29 cellular contexts compared by ENCODE assay signal in genomic region chr2:85922210-85922609, GRCh38. TPM values are rescaled to one million over a fixed set of nuclear protein-coding genes. Genes with fewer than 3 reads are reported as not detected.
DNase-seq lines count a peak whose midpoint lies in the region; ATAC-seq, FAIRE-seq and TF ChIP-seq lines count a peak whose summit lies in the region.
"Had no signal": no experiment of that assay in that cellular context is flagged by ENCODE, and none has a peak within 500 bp of the region (broad histone marks: within the 10 kb centered on the region; RNA-seq: fewer than 3 reads in every experiment).

No MANE protein-coding gene starts in this region.

- intact Hi-C loops in posterior cingulate gyrus (cut with DNase I) = no loop called here

- ATAC-seq in HG03432 (IDR thresholded peaks at IDR 0.05; ENCODE audit: unreplicated experiment) = no peak
- ATAC-seq: activated CD8-positive, alpha-beta memory T cell treated with anti-CD3 and anti-CD28 coated beads, Interleukin-2, amount 10 ng/mL, durations not matched to agents 7 days and 5 days; heart right ventricle; left cardiac atrium; stimulated activated naive CD8-positive, alpha-beta T cell treated with anti-CD3 and anti-CD28 coated beads, Interleukin-15, amount 100 ng/mL, for 72 hours; WTC11 had no signal

- TF ChIP-seq CTCF in C4-2B (conservative IDR thresholded peaks at IDR 0.05) (no peak), VCaP (conservative IDR thresholded peaks at IDR 0.05) (no peak), fibroblast of villous mesenchyme (IDR thresholded peaks at IDR 0.05; ENCODE audit: insufficient read depth, low read depth, low read length) (no peak)

- no peak for FAIRE-seq in H54 (lab: Jason Lieb, UNC)
- FAIRE-seq: GM18507 had no signal

- H3K27ac ChIP-seq in C4-2B (peak overlapping the region; percentile 79), VCaP (peak overlapping the region; percentile 69), substantia nigra (ENCODE audit: low read depth, low read length, poor library complexity, severe bottlenecking) (peak overlapping the region; percentile 96)
- H3K27ac ChIP-seq: BLaER1 treated with 17β-estradiol and CSF1 and Interleukin-3, amounts not matched to agents 10 nM and 100 nM; epithelial cell of prostate; neutrophil had no signal

- H3K4me3 ChIP-seq in fibroblast of villous mesenchyme (ENCODE audit: low read depth, low read length) = no peak overlapping the region
- H3K4me3 ChIP-seq: BLaER1 treated with 17β-estradiol and CSF1 and Interleukin-3, amounts not matched to agents 10 nM and 100 nM; heart right ventricle had no signal

- no peak for TF ChIP-seq POLR2A in H54 (IDR thresholded peaks at IDR 0.05; ENCODE audit: low read depth, low read length)

- DNase-seq in fibroblast of villous mesenchyme (ENCODE audit: low read depth) (peak; percentile 89), substantia nigra (lab: John Stamatoyannopoulos, UW) (no peak), nucleus accumbens (lab: John Stamatoyannopoulos, UW) (no peak), H54 (ENCODE audit: insufficient read length, low spot score) (no peak), posterior cingulate gyrus (no peak)
- DNase-seq: ACHN; activated CD4-positive, alpha-beta T cell treated with anti-CD3 and anti-CD28 coated beads, Interleukin-2, amount 10 ng/mL, durations not matched to agents 7 days and 5 days; activated CD8-positive, alpha-beta memory T cell treated with anti-CD3 and anti-CD28 coated beads, Interleukin-2, amount 10 ng/mL, durations not matched to agents 7 days and 5 days; activated naive CD4-positive, alpha-beta T cell; activated T-cell treated with anti-CD3 and anti-CD28 coated beads, Interleukin-2, amount 50 U/mL, for 48 hours; COR-L47; DMS79 treated with DMSO at 0.1 percent for 48 hours; effector CD4-positive, alpha-beta T cell; foreskin melanocyte; heart right ventricle; left cardiac atrium; NCI-H1092 treated with DMSO at 0.1 percent for 48 hours; NCI-H1930; NCI-H526 treated with DMSO at 0.1 percent for 48 hours; SIG-M5; stimulated activated naive CD8-positive, alpha-beta T cell treated with anti-CD3 and anti-CD28 coated beads, Interleukin-15, amount 100 ng/mL, for 72 hours had no signal

RNA-seq across cellular contexts. Expression of gene ST3GAL5, which starts 33.4 kb away (rescaled TPM):
- 25.8 and 27.6 TPM in 2 replicates for total RNA-seq in fibroblast of villous mesenchyme
